1 cellular context compared by ENCODE assay signal in the genomic region with DNA sequence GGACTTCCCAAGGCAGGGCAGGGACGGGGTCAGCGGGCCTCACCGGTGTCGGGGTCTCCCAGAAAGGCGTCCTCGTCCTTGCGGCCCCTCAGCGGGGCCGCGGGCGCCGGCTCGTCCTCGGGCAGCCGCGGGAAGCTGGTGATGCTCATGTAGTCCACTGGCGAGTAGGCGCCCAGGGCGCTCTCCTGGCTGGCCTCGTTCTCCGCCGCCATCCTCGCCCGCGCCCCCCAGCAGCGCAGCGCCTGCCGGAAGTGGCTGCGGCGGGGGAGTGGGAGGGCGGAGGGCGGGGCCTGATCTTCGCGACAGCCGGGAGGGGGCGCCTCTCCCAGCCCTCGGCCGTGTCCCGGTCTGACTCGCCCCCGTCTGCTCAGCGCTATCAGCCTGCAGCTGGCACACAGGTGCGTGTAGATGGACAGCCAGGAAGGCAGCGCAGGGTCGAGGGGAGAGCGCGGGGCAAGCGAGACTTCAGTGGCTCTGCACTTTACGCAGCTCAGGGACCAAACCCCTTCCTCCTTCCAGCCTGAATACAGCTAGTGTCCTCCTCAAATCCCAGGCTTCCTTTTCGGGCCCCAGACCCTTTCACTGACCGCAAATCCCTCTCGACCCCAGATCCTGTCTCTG.
TF ChIP-seq lines count a peak whose summit lies in the region.

A gene with protein sequence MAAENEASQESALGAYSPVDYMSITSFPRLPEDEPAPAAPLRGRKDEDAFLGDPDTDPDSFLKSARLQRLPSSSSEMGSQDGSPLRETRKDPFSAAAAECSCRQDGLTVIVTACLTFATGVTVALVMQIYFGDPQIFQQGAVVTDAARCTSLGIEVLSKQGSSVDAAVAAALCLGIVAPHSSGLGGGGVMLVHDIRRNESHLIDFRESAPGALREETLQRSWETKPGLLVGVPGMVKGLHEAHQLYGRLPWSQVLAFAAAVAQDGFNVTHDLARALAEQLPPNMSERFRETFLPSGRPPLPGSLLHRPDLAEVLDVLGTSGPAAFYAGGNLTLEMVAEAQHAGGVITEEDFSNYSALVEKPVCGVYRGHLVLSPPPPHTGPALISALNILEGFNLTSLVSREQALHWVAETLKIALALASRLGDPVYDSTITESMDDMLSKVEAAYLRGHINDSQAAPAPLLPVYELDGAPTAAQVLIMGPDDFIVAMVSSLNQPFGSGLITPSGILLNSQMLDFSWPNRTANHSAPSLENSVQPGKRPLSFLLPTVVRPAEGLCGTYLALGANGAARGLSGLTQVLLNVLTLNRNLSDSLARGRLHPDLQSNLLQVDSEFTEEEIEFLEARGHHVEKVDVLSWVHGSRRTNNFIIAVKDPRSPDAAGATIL (minus strand): TSS at position 253 of the 621 bp plus-strand sequence. CDS start 41 bp downstream, at position 212.

TF ChIP-seq in K562, 482 proteins besides CTCF, POLR2A, EP300 and RAD21 (continued from another document and continues in another):
- TF ChIP-seq, protein P1, sequence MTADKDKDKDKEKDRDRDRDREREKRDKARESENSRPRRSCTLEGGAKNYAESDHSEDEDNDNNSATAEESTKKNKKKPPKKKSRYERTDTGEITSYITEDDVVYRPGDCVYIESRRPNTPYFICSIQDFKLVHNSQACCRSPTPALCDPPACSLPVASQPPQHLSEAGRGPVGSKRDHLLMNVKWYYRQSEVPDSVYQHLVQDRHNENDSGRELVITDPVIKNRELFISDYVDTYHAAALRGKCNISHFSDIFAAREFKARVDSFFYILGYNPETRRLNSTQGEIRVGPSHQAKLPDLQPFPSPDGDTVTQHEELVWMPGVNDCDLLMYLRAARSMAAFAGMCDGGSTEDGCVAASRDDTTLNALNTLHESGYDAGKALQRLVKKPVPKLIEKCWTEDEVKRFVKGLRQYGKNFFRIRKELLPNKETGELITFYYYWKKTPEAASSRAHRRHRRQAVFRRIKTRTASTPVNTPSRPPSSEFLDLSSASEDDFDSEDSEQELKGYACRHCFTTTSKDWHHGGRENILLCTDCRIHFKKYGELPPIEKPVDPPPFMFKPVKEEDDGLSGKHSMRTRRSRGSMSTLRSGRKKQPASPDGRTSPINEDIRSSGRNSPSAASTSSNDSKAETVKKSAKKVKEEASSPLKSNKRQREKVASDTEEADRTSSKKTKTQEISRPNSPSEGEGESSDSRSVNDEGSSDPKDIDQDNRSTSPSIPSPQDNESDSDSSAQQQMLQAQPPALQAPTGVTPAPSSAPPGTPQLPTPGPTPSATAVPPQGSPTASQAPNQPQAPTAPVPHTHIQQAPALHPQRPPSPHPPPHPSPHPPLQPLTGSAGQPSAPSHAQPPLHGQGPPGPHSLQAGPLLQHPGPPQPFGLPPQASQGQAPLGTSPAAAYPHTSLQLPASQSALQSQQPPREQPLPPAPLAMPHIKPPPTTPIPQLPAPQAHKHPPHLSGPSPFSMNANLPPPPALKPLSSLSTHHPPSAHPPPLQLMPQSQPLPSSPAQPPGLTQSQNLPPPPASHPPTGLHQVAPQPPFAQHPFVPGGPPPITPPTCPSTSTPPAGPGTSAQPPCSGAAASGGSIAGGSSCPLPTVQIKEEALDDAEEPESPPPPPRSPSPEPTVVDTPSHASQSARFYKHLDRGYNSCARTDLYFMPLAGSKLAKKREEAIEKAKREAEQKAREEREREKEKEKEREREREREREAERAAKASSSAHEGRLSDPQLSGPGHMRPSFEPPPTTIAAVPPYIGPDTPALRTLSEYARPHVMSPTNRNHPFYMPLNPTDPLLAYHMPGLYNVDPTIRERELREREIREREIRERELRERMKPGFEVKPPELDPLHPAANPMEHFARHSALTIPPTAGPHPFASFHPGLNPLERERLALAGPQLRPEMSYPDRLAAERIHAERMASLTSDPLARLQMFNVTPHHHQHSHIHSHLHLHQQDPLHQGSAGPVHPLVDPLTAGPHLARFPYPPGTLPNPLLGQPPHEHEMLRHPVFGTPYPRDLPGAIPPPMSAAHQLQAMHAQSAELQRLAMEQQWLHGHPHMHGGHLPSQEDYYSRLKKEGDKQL (CRISPR knock-in tag; IDR thresholded peaks at IDR 0.05; ENCODE audit: borderline replicate concordance) = 0 out of 2 replicates have a peak, but pooled peaks have one; percentile 41
- TF ChIP-seq SRSF3 (IDR thresholded peaks at IDR 0.05; ENCODE audit: insufficient read depth, low read length) (no peak), RFX7 (CRISPR knock-in tag; IDR thresholded peaks at IDR 0.05) (no peak), PML (IDR thresholded peaks at IDR 0.05; ENCODE audit: low read length) (no peak; the same call in 1 of the 2 replicates), SETDB1 (IDR thresholded peaks at IDR 0.05; ENCODE audit: low read length) (no peak), HNRNPK (IDR thresholded peaks at IDR 0.05; ENCODE audit: low read depth, low read length, poor library complexity, severe bottlenecking) (no peak), MECOM (CRISPR knock-in tag; IDR thresholded peaks at IDR 0.05) (no peak), DACH1 (IDR thresholded peaks at IDR 0.05; ENCODE audit: partially characterized antibody) (peak; percentile 45), SNIP1 (IDR thresholded peaks at IDR 0.05; ENCODE audit: low read depth) (no peak), MAX (CRISPR knock-in tag; IDR thresholded peaks at IDR 0.05) (0 out of 2 replicates have a peak, but pooled peaks have one; percentile 37), ZNF347 (CRISPR knock-in tag; IDR thresholded peaks at IDR 0.05; ENCODE audit: low read depth) (no peak), KHSRP (IDR thresholded peaks at IDR 0.05) (no peak), BRCA1 (IDR thresholded peaks at IDR 0.05) (no peak), BRCA1 (CRISPR knock-in tag; IDR thresholded peaks at IDR 0.05) (no peak), ZNF384 (IDR thresholded peaks at IDR 0.05; ENCODE audit: low read depth, low read length) (no peak), KDM2B (CRISPR knock-in tag; IDR thresholded peaks at IDR 0.05) (no peak; the same call in 1 of the 2 replicates), NUFIP1 (IDR thresholded peaks at IDR 0.05; ENCODE audit: partially characterized antibody) (no peak), NFRKB (IDR thresholded peaks at IDR 0.05; ENCODE audit: low read depth) (no peak), CEBPB (tag; IDR thresholded peaks at IDR 0.05) (no peak), DLX4 (CRISPR knock-in tag; IDR thresholded peaks at IDR 0.05) (no peak), CSDE1 (IDR thresholded peaks at IDR 0.05) (no peak), CHCHD3 (CRISPR knock-in tag; IDR thresholded peaks at IDR 0.05) (no peak), SREBF2 (CRISPR knock-in tag; IDR thresholded peaks at IDR 0.05) (no peak), XRCC4 (IDR thresholded peaks at IDR 0.05; ENCODE audit: extremely low read depth, insufficient read depth, insufficient read length) (no peak), ZNF212 (CRISPR knock-in tag; IDR thresholded peaks at IDR 0.05) (no peak), CCNT2 (IDR thresholded peaks at IDR 0.05; ENCODE audit: borderline replicate concordance, extremely low read depth, insufficient read length, low read depth, low read length) (peak; percentile 70), KLF1 (tag; IDR thresholded peaks at IDR 0.05) (no peak), GABPB1 (CRISPR knock-in tag; IDR thresholded peaks at IDR 0.05) (peak; percentile 91), NCOA2 (IDR thresholded peaks at IDR 0.05; ENCODE audit: partially characterized antibody in 2 of 2) (no peak), ZNF583 (CRISPR knock-in tag; IDR thresholded peaks at IDR 0.05) (no peak), ZNF23 (CRISPR knock-in tag; IDR thresholded peaks at IDR 0.05) (no peak), U2AF2 (optimal IDR thresholded peaks at IDR 0.05; ENCODE audit: low read depth, low read length) (no peak), ZNF239 (CRISPR knock-in tag; IDR thresholded peaks at IDR 0.05) (no peak), ZNF764 (CRISPR knock-in tag; IDR thresholded peaks at IDR 0.05; ENCODE audit: low read depth) (no peak), SIX5 (IDR thresholded peaks at IDR 0.05; ENCODE audit: borderline replicate concordance in 1 of 2, insufficient read depth in 1 of 2, low read depth in 1 of 2, low read length in 2 of 2) (no peak), ZNF785 (CRISPR knock-in tag; IDR thresholded peaks at IDR 0.05) (no peak), ZNF263 (CRISPR knock-in tag; IDR thresholded peaks at IDR 0.05; ENCODE audit: borderline replicate concordance) (peak; percentile 44; the same call in 1 of the 2 replicates), NELFE (IDR thresholded peaks at IDR 0.05; ENCODE audit: insufficient read depth, insufficient read length) (no peak), LCOR (CRISPR knock-in tag; IDR thresholded peaks at IDR 0.05) (no peak), SRSF7 (optimal IDR thresholded peaks at IDR 0.05; ENCODE audit: low read depth, low read length) (no peak), CBFA2T2 (conservative IDR thresholded peaks at IDR 0.05) (peak; percentile 66), ZC3H8 (IDR thresholded peaks at IDR 0.05) (no peak), MYC (IDR thresholded peaks at IDR 0.05; ENCODE audit: low read depth, low read length) (peak; percentile 48; the same call in 1 of the 2 replicates), MYC (CRISPR knock-in tag; IDR thresholded peaks at IDR 0.05; ENCODE audit: borderline replicate concordance, low read depth) (no peak), EWSR1 (IDR thresholded peaks at IDR 0.05; ENCODE audit: borderline replicate concordance, low read depth, partially characterized antibody) (no peak), HOMEZ (CRISPR knock-in tag; IDR thresholded peaks at IDR 0.05) (no peak), NONO (IDR thresholded peaks at IDR 0.05; ENCODE audit: low read depth in 2 of 2, low read length in 1 of 2) (no peak), MAFG (tag; conservative IDR thresholded peaks at IDR 0.05) (no peak), ETS1 (conservative IDR thresholded peaks at IDR 0.05; ENCODE audit: control insufficient read depth, low read depth, low read length) (peak; percentile 76), PTBP1 (IDR thresholded peaks at IDR 0.05; ENCODE audit: low read depth, low read length) (no peak), SAP30 (IDR thresholded peaks at IDR 0.05; ENCODE audit: borderline replicate concordance, insufficient read depth, low read depth, low read length, poor library complexity, severe bottlenecking) (peak; percentile 76)
- TF ChIP-seq, protein P2, sequence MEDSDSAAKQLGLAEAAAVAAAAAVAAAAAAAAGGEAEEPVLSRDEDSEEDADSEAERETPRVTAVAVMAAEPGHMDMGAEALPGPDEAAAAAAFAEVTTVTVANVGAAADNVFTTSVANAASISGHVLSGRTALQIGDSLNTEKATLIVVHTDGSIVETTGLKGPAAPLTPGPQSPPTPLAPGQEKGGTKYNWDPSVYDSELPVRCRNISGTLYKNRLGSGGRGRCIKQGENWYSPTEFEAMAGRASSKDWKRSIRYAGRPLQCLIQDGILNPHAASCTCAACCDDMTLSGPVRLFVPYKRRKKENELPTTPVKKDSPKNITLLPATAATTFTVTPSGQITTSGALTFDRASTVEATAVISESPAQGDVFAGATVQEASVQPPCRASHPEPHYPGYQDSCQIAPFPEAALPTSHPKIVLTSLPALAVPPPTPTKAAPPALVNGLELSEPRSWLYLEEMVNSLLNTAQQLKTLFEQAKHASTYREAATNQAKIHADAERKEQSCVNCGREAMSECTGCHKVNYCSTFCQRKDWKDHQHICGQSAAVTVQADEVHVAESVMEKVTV (CRISPR knock-in tag; IDR thresholded peaks at IDR 0.05) = no peak
- TF ChIP-seq, protein P3, sequence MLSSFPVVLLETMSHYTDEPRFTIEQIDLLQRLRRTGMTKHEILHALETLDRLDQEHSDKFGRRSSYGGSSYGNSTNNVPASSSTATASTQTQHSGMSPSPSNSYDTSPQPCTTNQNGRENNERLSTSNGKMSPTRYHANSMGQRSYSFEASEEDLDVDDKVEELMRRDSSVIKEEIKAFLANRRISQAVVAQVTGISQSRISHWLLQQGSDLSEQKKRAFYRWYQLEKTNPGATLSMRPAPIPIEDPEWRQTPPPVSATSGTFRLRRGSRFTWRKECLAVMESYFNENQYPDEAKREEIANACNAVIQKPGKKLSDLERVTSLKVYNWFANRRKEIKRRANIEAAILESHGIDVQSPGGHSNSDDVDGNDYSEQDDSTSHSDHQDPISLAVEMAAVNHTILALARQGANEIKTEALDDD (IDR thresholded peaks at IDR 0.05) = no peak
- TF ChIP-seq, protein P4, sequence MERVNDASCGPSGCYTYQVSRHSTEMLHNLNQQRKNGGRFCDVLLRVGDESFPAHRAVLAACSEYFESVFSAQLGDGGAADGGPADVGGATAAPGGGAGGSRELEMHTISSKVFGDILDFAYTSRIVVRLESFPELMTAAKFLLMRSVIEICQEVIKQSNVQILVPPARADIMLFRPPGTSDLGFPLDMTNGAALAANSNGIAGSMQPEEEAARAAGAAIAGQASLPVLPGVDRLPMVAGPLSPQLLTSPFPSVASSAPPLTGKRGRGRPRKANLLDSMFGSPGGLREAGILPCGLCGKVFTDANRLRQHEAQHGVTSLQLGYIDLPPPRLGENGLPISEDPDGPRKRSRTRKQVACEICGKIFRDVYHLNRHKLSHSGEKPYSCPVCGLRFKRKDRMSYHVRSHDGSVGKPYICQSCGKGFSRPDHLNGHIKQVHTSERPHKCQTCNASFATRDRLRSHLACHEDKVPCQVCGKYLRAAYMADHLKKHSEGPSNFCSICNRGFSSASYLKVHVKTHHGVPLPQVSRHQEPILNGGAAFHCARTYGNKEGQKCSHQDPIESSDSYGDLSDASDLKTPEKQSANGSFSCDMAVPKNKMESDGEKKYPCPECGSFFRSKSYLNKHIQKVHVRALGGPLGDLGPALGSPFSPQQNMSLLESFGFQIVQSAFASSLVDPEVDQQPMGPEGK (CRISPR knock-in tag; IDR thresholded peaks at IDR 0.05; ENCODE audit: borderline replicate concordance) = no peak
